8 cellular contexts compared by ENCODE assay signal in genomic region chr16:57734925-57735754, GRCh38. TPM values are rescaled to one million over a fixed set of nuclear protein-coding genes. Genes with fewer than 3 reads are reported as not detected.
DNase-seq lines count a peak whose midpoint lies in the region; ATAC-seq and TF ChIP-seq lines count a peak whose summit lies in the region.

No MANE protein-coding gene starts in this region.

- no peaks in the 10 kb centered on the region for H3K27me3 ChIP-seq in mucosa of stomach (ENCODE audit: control insufficient read depth, insufficient read depth, low read length)

- peak overlapping the region; percentile 94 for H3K9ac ChIP-seq in mucosa of stomach (ENCODE audit: low read length)

- no peaks in the 10 kb centered on the region for H3K36me3 ChIP-seq in mucosa of stomach (ENCODE audit: control insufficient read depth, insufficient read depth, low read length)

- DNase-seq in DMS79 (lab: John Stamatoyannopoulos, UW) = peak; percentile 96
- DNase-seq in KG1 (lab: John Stamatoyannopoulos, UW) = peak; percentile 99
- DNase-seq in activated T-cell treated with anti-CD3 and anti-CD28 coated beads, Interleukin-2, amount 50 U/mL, for 48 hours = peak; percentile 98 to 99
- peak; percentile 98 for DNase-seq in stimulated activated CD8-positive, alpha-beta memory T cell treated with anti-CD3 and anti-CD28 coated beads, Interleukin-4, amount 100 ng/mL, for 48 hours

- no peaks in the 10 kb centered on the region for H3K9me3 ChIP-seq in mucosa of stomach (ENCODE audit: control insufficient read depth, low read length)

- peaks cover 20% of the 10 kb centered on the region for H3K4me1 ChIP-seq in mucosa of stomach (ENCODE audit: control insufficient read depth, insufficient read depth, low read length)

- ATAC-seq in GM21737 (IDR thresholded peaks at IDR 0.05; ENCODE audit: unreplicated experiment) (peak; percentile 82), esophagus mucosa (peak; percentile 94)

- peak overlapping the region; percentile 90 for H3K4me3 ChIP-seq in mucosa of stomach (ENCODE audit: low read length)

TF ChIP-seq in PFSK-1, 5 proteins besides CTCF, POLR2A, EP300 and RAD21:
- TF ChIP-seq SIN3A (IDR thresholded peaks at IDR 0.05; ENCODE audit: borderline replicate concordance, insufficient read depth, low read length) = no peak
- peak; percentile 74; the same call in 1 of the 2 replicates for TF ChIP-seq POLR2AphosphoS5 (IDR thresholded peaks at IDR 0.05; ENCODE audit: low read depth, low read length)
- peak; percentile 30; the same call in 1 of the 2 replicates for TF ChIP-seq TAF1 (IDR thresholded peaks at IDR 0.05; ENCODE audit: borderline replicate concordance, insufficient read depth, low read length)
- TF ChIP-seq FOXP2 (optimal IDR thresholded peaks at IDR 0.05; ENCODE audit: borderline replicate concordance, extremely low read depth, extremely low read length, insufficient read depth) = no peak
TF ChIP-seq in PFSK-1: peak in this region for 2.

RNA-seq across cellular contexts. Expression of gene KATNB1, which starts 0.4 kb away (rescaled TPM):
- polyA plus RNA-seq in PFSK-1 (2012; ENCODE audit: insufficient read length, low read depth) = 83.7 TPM
- 19.9 TPM for total RNA-seq in esophagus mucosa

RNA-seq across cellular contexts. Expression of gene DRC7, which starts 40.5 kb away (rescaled TPM):
- polyA plus RNA-seq in PFSK-1 (2012; ENCODE audit: insufficient read length, low read depth) = not detected
- total RNA-seq in esophagus mucosa = not detected

Comparison
In these comparisons a context has a peak if more than half of its experiments do, and no peak if none do; other contexts are left out.
1. Peak in every context shown above with its lines: DNase-seq, ATAC-seq and H3K4me3 ChIP-seq.